In genomic region chr6:6803180-6803978, GRCh38 we compare ENCODE assay signal across 7 cellular contexts.
DNase-seq lines count a peak whose midpoint lies in the region; ATAC-seq lines count a peak whose summit lies in the region.

No MANE protein-coding gene starts in this region.

- H3K27me3 ChIP-seq in naive thymus-derived CD4-positive, alpha-beta T cell (ENCODE audit: control insufficient read depth in 2 of 2, insufficient read depth in 2 of 2, low read length in 2 of 2): no peaks in the 10 kb centered on the region

- intact Hi-C loops in naive thymus-derived CD4-positive, alpha-beta T cell (cut with micrococcal nuclease): no loop called here

- no peaks in the 10 kb centered on the region for H3K9me3 ChIP-seq in naive thymus-derived CD4-positive, alpha-beta T cell (ENCODE audit: control insufficient read depth in 2 of 3, low read length in 3 of 3)

- no peaks in the 10 kb centered on the region for H3K36me3 Mint-ChIP-seq in naive thymus-derived CD4-positive, alpha-beta T cell

- peaks cover 0 to 21% (median 4%) of the 10 kb centered on the region in 5 donors for H3K27me3 Mint-ChIP-seq in naive thymus-derived CD4-positive, alpha-beta T cell

- DNase-seq in NCI-H510A (lab: John Stamatoyannopoulos, UW) (peak; percentile 20), DMS 273 (lab: John Stamatoyannopoulos, UW; ENCODE audit: unreplicated experiment) (no peak), DMS79 treated with DMSO at 0.1 percent for 48 hours (lab: John Stamatoyannopoulos, UW) (no peak), cerebellar nuclear complex (lab: John Stamatoyannopoulos, UW) (no peak)
- DNase-seq in naive thymus-derived CD4-positive, alpha-beta T cell: no peak

- H3K4me3 Mint-ChIP-seq in naive thymus-derived CD4-positive, alpha-beta T cell: no peak overlapping the region

- no peak overlapping the region for H3K27ac ChIP-seq in naive thymus-derived CD4-positive, alpha-beta T cell (ENCODE audit: low read depth, low read length)

- H3K36me3 ChIP-seq in naive thymus-derived CD4-positive, alpha-beta T cell (ENCODE audit: control insufficient read depth in 2 of 3, insufficient read depth in 3 of 3, low read length in 3 of 3): no peaks in the 10 kb centered on the region

- peaks cover 0 to 1% (median 0%) of the 10 kb centered on the region in 11 donors for H3K9me3 Mint-ChIP-seq in naive thymus-derived CD4-positive, alpha-beta T cell

- no peak overlapping the region for H3K27ac Mint-ChIP-seq in naive thymus-derived CD4-positive, alpha-beta T cell

- CTCF ChIA-PET in naive thymus-derived CD4-positive, alpha-beta T cell (lab: Charles Lee): interaction anchor here (0.6 kb wide), 1 partner anchor 448 kb away, joined by 4 read pairs; no protein-coding TSS in a partner anchor

- no peaks in the 10 kb centered on the region for H3K4me1 ChIP-seq in naive thymus-derived CD4-positive, alpha-beta T cell (ENCODE audit: control insufficient read depth in 2 of 2, insufficient read depth in 2 of 2, low read length in 2 of 2)

- ATAC-seq in GM19025 (IDR thresholded peaks at IDR 0.05; ENCODE audit: low read depth, unreplicated experiment) (peak; percentile 51), HG02678 (IDR thresholded peaks at IDR 0.05; ENCODE audit: unreplicated experiment) (peak; percentile 66)
- peak; percentile 22 for ATAC-seq in naive thymus-derived CD4-positive, alpha-beta T cell

- H3K4me3 ChIP-seq in naive thymus-derived CD4-positive, alpha-beta T cell (ENCODE audit: low read length): no peak overlapping the region

- H3K4me1 Mint-ChIP-seq in naive thymus-derived CD4-positive, alpha-beta T cell: peaks cover 0 to 34% (median 9%) of the 10 kb centered on the region in 7 donors

- POLR2A ChIA-PET in naive thymus-derived CD4-positive, alpha-beta T cell (lab: Charles Lee): no interaction called here
